21 cellular contexts compared by ENCODE assay signal in the genomic region with DNA sequence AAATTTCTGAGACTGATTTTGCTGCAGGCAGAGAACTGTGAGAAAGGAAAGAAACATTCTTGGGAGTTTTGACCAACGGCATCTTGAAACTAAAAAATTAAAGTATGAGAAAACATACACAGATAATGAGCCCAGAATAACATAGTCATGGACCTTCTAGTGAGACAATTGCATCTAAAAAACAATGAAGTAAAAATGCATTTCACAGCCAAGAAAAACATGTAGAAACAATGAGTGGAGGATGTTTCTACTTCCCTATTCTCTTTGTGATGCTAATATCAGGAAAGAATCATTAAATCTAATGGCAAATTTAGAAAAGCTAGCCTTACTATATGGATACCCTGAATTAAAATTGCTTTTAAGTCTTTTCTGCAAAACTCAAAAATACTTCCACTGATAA. TPM values are rescaled to one million over a fixed set of nuclear protein-coding genes. Genes with fewer than 3 reads are reported as not detected.
"Had no signal": no experiment of that assay in that cellular context is flagged by ENCODE, and none has a peak within 500 bp of the region (broad histone marks: within the 10 kb centered on the region; RNA-seq: fewer than 3 reads in every experiment).

No MANE protein-coding gene starts in this region.

- H3K36me3 ChIP-seq: MG63, SJSA1 had no signal

- ATAC-seq: HepG2 had no signal

- H3K27ac ChIP-seq: SJSA1 had no signal

- H3K4me1 ChIP-seq: SJSA1 had no signal

- H3K27me3 ChIP-seq: MG63, SJSA1 had no signal

- DNase-seq: IMR-90, Karpas-422, KG1, MG63, NCI-H1092, NCI-H1105 treated with DMSO at 0.1 percent for 48 hours, NCI-H187, NCI-H2029, NCI-H2081 treated with DMSO at 0.1 percent for 48 hours, NCI-H2171, NCI-H226, NCI-H446, NCI-H524 treated with DMSO at 0.1 percent for 48 hours, NCI-H774, Right ventricle myocardium superior, RPMI8226, SIG-M5 had no signal

- FAIRE-seq: HepG2, RCC 7860 had no signal

- H3K9me3 ChIP-seq: MG63, SJSA1 had no signal

- H3K4me3 ChIP-seq: MG63, SJSA1 had no signal

RNA-seq across cellular contexts. Expression of gene PLEKHG7, which starts 12.2 kb away (rescaled TPM):
- total RNA-seq: HepG2, HT1080, IMR-90, Right ventricle myocardium superior, SJSA1 had no signal
- polyA plus RNA-seq: HepG2, IMR-90 had no signal
